Comparison of ENCODE assay signal across 1 cellular context in genomic region chr9:71921190-71921814, GRCh38.
A peak's percentile ranks its signal among the peaks of the same experiment; 100 is the strongest.
TF ChIP-seq lines count a peak whose summit lies in the region.

No MANE protein-coding gene starts in this region.

TF ChIP-seq in H1, 55 proteins besides CTCF, POLR2A, EP300 and RAD21:
- TF ChIP-seq CREB1 (IDR thresholded peaks at IDR 0.05) (no peak), ZNF274 (IDR thresholded peaks at IDR 0.05; ENCODE audit: borderline replicate concordance, extremely low read depth, low read length) (no peak), ASH2L (IDR thresholded peaks at IDR 0.05; ENCODE audit: low read length) (no peak), SIX5 (IDR thresholded peaks at IDR 0.05; ENCODE audit: low read depth, low read length) (no peak), NANOG (IDR thresholded peaks at IDR 0.05; ENCODE audit: insufficient read depth, low read depth, low read length, poor library complexity, severe bottlenecking) (peak; percentile 82), TCF12 (IDR thresholded peaks at IDR 0.05; ENCODE audit: low read depth, low read length) (no peak), BRCA1 (IDR thresholded peaks at IDR 0.05; ENCODE audit: low read depth, low read length) (no peak), JUN (IDR thresholded peaks at IDR 0.05; ENCODE audit: low read depth, low read length) (no peak), RXRA (IDR thresholded peaks at IDR 0.05; ENCODE audit: insufficient read depth, low read depth, low read length) (no peak), TAF7 (optimal IDR thresholded peaks at IDR 0.05; ENCODE audit: borderline replicate concordance, low read depth, low read length) (no peak), KDM4A (IDR thresholded peaks at IDR 0.05; ENCODE audit: low read depth, low read length, severe bottlenecking) (no peak), BCL11A (IDR thresholded peaks at IDR 0.05; ENCODE audit: low read depth in 2 of 2, low read length in 2 of 2) (peak in 1 of 2 experiments; percentile 35), EGR1 (IDR thresholded peaks at IDR 0.05; ENCODE audit: borderline replicate concordance, low read depth, low read length) (no peak), POLR2AphosphoS5 (IDR thresholded peaks at IDR 0.05; ENCODE audit: low read depth, low read length) (no peak), ATF3 (IDR thresholded peaks at IDR 0.05; ENCODE audit: insufficient read depth, low read depth, low read length) (no peak), RNF2 (IDR thresholded peaks at IDR 0.05; ENCODE audit: borderline replicate concordance, low read depth, low read length, missing control alignments, poor library complexity, severe bottlenecking) (no peak), CBX8 (IDR thresholded peaks at IDR 0.05; ENCODE audit: borderline replicate concordance, low read depth, low read length) (no peak), BACH1 (IDR thresholded peaks at IDR 0.05; ENCODE audit: low read length) (no peak), SIRT6 (IDR thresholded peaks at IDR 0.05; ENCODE audit: low read length) (no peak), YY1 (IDR thresholded peaks at IDR 0.05; ENCODE audit: low read depth, low read length) (no peak), NRF1 (IDR thresholded peaks at IDR 0.05; ENCODE audit: low read depth, low read length) (no peak), KDM1A (IDR thresholded peaks at IDR 0.05; ENCODE audit: borderline replicate concordance, low read length) (peak; percentile 52; the same call in 1 of the 2 replicates), RFX5 (IDR thresholded peaks at IDR 0.05; ENCODE audit: borderline replicate concordance, low read depth, low read length) (no peak), CHD1 (IDR thresholded peaks at IDR 0.05; ENCODE audit: low read depth, low read length) (no peak), RBBP5 (IDR thresholded peaks at IDR 0.05; ENCODE audit: borderline replicate concordance, low read depth, low read length) (no peak), HDAC2 (IDR thresholded peaks at IDR 0.05; ENCODE audit: borderline replicate concordance in 1 of 2, low read depth in 2 of 2, low read length in 2 of 2) (peak in 1 of 2 experiments; percentile 51; a peak in 1 of 4 replicates), SIN3A (conservative IDR thresholded peaks at IDR 0.05 in 1 of 2, IDR thresholded peaks at IDR 0.05 in 1 of 2; ENCODE audit: low read depth in 1 of 2, low read length in 2 of 2) (no peak), SRF (IDR thresholded peaks at IDR 0.05; ENCODE audit: low read depth, low read length) (peak; percentile 79), GTF2F1 (IDR thresholded peaks at IDR 0.05; ENCODE audit: borderline replicate concordance, low read depth, low read length) (no peak), MAFK (IDR thresholded peaks at IDR 0.05; ENCODE audit: low read depth, low read length) (0 out of 2 replicates have a peak, but pooled peaks have one; percentile 6), HDAC6 (IDR thresholded peaks at IDR 0.05; ENCODE audit: low read depth, low read length) (no peak), SP4 (IDR thresholded peaks at IDR 0.05; ENCODE audit: low read length) (no peak), SAP30 (IDR thresholded peaks at IDR 0.05; ENCODE audit: insufficient read depth, insufficient replicate concordance, low read length) (no peak), SP1 (IDR thresholded peaks at IDR 0.05; ENCODE audit: low read depth, low read length) (0 out of 2 replicates have a peak, but pooled peaks have one; percentile 28), JUND (IDR thresholded peaks at IDR 0.05; ENCODE audit: low read length) (no peak; the same call in 1 of the 2 replicates), CBX5 (IDR thresholded peaks at IDR 0.05; ENCODE audit: low read depth, low read length) (no peak), TBP (IDR thresholded peaks at IDR 0.05; ENCODE audit: low read depth, low read length) (no peak), CHD2 (IDR thresholded peaks at IDR 0.05; ENCODE audit: low read length) (no peak), TAF1 (IDR thresholded peaks at IDR 0.05; ENCODE audit: low read depth, low read length) (no peak), TEAD4 (IDR thresholded peaks at IDR 0.05; ENCODE audit: low read depth, low read length) (0 out of 2 replicates have a peak, but pooled peaks have one; percentile 16), GABPA (IDR thresholded peaks at IDR 0.05; ENCODE audit: borderline replicate concordance, insufficient read depth, low read length) (no peak), CTBP2 (IDR thresholded peaks at IDR 0.05; ENCODE audit: borderline replicate concordance, insufficient read depth, insufficient read length, low read length) (no peak), POU5F1 (IDR thresholded peaks at IDR 0.05; ENCODE audit: low read depth, low read length) (peak; percentile 79; the same call in 1 of the 2 replicates)
- TF ChIP-seq, protein P1, sequence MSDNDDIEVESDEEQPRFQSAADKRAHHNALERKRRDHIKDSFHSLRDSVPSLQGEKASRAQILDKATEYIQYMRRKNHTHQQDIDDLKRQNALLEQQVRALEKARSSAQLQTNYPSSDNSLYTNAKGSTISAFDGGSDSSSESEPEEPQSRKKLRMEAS (IDR thresholded peaks at IDR 0.05): no peak
- TF ChIP-seq, protein P2, sequence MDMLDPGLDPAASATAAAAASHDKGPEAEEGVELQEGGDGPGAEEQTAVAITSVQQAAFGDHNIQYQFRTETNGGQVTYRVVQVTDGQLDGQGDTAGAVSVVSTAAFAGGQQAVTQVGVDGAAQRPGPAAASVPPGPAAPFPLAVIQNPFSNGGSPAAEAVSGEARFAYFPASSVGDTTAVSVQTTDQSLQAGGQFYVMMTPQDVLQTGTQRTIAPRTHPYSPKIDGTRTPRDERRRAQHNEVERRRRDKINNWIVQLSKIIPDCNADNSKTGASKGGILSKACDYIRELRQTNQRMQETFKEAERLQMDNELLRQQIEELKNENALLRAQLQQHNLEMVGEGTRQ (IDR thresholded peaks at IDR 0.05; ENCODE audit: low read length): no peak
- TF ChIP-seq, protein P3, sequence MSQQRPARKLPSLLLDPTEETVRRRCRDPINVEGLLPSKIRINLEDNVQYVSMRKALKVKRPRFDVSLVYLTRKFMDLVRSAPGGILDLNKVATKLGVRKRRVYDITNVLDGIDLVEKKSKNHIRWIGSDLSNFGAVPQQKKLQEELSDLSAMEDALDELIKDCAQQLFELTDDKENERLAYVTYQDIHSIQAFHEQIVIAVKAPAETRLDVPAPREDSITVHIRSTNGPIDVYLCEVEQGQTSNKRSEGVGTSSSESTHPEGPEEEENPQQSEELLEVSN (IDR thresholded peaks at IDR 0.05): 0 out of 2 replicates have a peak, but pooled peaks have one; percentile 14
- TF ChIP-seq, protein P4, sequence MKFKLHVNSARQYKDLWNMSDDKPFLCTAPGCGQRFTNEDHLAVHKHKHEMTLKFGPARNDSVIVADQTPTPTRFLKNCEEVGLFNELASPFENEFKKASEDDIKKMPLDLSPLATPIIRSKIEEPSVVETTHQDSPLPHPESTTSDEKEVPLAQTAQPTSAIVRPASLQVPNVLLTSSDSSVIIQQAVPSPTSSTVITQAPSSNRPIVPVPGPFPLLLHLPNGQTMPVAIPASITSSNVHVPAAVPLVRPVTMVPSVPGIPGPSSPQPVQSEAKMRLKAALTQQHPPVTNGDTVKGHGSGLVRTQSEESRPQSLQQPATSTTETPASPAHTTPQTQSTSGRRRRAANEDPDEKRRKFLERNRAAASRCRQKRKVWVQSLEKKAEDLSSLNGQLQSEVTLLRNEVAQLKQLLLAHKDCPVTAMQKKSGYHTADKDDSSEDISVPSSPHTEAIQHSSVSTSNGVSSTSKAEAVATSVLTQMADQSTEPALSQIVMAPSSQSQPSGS (IDR thresholded peaks at IDR 0.05; ENCODE audit: low read length): no peak
- TF ChIP-seq, protein P5, sequence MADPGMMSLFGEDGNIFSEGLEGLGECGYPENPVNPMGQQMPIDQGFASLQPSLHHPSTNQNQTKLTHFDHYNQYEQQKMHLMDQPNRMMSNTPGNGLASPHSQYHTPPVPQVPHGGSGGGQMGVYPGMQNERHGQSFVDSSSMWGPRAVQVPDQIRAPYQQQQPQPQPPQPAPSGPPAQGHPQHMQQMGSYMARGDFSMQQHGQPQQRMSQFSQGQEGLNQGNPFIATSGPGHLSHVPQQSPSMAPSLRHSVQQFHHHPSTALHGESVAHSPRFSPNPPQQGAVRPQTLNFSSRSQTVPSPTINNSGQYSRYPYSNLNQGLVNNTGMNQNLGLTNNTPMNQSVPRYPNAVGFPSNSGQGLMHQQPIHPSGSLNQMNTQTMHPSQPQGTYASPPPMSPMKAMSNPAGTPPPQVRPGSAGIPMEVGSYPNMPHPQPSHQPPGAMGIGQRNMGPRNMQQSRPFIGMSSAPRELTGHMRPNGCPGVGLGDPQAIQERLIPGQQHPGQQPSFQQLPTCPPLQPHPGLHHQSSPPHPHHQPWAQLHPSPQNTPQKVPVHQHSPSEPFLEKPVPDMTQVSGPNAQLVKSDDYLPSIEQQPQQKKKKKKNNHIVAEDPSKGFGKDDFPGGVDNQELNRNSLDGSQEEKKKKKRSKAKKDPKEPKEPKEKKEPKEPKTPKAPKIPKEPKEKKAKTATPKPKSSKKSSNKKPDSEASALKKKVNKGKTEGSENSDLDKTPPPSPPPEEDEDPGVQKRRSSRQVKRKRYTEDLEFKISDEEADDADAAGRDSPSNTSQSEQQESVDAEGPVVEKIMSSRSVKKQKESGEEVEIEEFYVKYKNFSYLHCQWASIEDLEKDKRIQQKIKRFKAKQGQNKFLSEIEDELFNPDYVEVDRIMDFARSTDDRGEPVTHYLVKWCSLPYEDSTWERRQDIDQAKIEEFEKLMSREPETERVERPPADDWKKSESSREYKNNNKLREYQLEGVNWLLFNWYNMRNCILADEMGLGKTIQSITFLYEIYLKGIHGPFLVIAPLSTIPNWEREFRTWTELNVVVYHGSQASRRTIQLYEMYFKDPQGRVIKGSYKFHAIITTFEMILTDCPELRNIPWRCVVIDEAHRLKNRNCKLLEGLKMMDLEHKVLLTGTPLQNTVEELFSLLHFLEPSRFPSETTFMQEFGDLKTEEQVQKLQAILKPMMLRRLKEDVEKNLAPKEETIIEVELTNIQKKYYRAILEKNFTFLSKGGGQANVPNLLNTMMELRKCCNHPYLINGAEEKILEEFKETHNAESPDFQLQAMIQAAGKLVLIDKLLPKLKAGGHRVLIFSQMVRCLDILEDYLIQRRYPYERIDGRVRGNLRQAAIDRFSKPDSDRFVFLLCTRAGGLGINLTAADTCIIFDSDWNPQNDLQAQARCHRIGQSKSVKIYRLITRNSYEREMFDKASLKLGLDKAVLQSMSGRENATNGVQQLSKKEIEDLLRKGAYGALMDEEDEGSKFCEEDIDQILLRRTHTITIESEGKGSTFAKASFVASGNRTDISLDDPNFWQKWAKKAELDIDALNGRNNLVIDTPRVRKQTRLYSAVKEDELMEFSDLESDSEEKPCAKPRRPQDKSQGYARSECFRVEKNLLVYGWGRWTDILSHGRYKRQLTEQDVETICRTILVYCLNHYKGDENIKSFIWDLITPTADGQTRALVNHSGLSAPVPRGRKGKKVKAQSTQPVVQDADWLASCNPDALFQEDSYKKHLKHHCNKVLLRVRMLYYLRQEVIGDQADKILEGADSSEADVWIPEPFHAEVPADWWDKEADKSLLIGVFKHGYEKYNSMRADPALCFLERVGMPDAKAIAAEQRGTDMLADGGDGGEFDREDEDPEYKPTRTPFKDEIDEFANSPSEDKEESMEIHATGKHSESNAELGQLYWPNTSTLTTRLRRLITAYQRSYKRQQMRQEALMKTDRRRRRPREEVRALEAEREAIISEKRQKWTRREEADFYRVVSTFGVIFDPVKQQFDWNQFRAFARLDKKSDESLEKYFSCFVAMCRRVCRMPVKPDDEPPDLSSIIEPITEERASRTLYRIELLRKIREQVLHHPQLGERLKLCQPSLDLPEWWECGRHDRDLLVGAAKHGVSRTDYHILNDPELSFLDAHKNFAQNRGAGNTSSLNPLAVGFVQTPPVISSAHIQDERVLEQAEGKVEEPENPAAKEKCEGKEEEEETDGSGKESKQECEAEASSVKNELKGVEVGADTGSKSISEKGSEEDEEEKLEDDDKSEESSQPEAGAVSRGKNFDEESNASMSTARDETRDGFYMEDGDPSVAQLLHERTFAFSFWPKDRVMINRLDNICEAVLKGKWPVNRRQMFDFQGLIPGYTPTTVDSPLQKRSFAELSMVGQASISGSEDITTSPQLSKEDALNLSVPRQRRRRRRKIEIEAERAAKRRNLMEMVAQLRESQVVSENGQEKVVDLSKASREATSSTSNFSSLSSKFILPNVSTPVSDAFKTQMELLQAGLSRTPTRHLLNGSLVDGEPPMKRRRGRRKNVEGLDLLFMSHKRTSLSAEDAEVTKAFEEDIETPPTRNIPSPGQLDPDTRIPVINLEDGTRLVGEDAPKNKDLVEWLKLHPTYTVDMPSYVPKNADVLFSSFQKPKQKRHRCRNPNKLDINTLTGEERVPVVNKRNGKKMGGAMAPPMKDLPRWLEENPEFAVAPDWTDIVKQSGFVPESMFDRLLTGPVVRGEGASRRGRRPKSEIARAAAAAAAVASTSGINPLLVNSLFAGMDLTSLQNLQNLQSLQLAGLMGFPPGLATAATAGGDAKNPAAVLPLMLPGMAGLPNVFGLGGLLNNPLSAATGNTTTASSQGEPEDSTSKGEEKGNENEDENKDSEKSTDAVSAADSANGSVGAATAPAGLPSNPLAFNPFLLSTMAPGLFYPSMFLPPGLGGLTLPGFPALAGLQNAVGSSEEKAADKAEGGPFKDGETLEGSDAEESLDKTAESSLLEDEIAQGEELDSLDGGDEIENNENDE (IDR thresholded peaks at IDR 0.05; ENCODE audit: insufficient replicate concordance, low read length): no peak
